In the genomic region with DNA sequence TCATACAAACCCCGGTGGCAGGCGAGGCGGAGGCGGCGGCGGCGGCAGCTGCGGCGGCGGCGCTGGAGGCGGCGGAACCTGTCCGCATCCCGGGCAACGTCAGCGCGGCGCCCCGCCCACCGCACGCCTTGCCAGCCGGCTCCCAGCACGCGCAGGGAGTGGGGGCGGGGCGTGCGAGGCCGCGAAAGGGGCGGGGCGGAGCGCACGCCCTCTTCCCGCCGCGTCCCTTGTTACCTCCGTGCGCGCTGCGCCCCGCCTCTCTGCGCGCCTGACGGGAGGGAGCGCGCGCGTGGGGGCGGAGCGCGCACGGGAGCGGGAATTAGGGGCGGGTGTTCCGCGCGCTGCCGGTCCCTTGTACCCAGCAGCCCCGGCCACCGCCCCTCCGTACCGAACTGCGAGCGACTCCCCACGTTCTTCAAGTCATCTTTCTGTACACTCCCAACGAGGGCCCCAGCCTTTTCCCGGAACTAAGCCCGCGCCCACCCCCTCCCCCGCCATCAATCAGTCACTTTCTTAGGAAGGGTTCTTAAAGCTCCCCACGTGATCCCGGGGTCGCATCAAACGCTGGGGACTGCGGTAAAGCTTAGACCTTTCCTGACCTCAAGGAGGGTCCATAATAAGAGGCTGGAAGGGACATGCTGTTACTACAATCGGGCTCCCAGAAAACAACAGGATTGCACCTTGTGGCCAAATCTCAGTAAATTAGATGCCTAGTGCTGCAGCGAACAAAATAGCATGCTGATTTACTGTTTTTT, we compare ENCODE assay signal across 1 cellular context.
TF ChIP-seq lines count a peak whose summit lies in the region.

A gene with protein sequence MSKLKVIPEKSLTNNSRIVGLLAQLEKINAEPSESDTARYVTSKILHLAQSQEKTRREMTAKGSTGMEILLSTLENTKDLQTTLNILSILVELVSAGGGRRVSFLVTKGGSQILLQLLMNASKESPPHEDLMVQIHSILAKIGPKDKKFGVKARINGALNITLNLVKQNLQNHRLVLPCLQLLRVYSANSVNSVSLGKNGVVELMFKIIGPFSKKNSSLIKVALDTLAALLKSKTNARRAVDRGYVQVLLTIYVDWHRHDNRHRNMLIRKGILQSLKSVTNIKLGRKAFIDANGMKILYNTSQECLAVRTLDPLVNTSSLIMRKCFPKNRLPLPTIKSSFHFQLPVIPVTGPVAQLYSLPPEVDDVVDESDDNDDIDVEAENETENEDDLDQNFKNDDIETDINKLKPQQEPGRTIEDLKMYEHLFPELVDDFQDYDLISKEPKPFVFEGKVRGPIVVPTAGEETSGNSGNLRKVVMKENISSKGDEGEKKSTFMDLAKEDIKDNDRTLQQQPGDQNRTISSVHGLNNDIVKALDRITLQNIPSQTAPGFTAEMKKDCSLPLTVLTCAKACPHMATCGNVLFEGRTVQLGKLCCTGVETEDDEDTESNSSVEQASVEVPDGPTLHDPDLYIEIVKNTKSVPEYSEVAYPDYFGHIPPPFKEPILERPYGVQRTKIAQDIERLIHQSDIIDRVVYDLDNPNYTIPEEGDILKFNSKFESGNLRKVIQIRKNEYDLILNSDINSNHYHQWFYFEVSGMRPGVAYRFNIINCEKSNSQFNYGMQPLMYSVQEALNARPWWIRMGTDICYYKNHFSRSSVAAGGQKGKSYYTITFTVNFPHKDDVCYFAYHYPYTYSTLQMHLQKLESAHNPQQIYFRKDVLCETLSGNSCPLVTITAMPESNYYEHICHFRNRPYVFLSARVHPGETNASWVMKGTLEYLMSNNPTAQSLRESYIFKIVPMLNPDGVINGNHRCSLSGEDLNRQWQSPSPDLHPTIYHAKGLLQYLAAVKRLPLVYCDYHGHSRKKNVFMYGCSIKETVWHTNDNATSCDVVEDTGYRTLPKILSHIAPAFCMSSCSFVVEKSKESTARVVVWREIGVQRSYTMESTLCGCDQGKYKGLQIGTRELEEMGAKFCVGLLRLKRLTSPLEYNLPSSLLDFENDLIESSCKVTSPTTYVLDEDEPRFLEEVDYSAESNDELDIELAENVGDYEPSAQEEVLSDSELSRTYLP (minus strand): TSS at position 80 of the 755 bp plus-strand sequence. CDS start 29,421 bp downstream, outside the sequence.

TF ChIP-seq in HepG2, 621 proteins besides CTCF, POLR2A, EP300 and RAD21 (continued from another document and continues in another):
- TF ChIP-seq, protein P1, sequence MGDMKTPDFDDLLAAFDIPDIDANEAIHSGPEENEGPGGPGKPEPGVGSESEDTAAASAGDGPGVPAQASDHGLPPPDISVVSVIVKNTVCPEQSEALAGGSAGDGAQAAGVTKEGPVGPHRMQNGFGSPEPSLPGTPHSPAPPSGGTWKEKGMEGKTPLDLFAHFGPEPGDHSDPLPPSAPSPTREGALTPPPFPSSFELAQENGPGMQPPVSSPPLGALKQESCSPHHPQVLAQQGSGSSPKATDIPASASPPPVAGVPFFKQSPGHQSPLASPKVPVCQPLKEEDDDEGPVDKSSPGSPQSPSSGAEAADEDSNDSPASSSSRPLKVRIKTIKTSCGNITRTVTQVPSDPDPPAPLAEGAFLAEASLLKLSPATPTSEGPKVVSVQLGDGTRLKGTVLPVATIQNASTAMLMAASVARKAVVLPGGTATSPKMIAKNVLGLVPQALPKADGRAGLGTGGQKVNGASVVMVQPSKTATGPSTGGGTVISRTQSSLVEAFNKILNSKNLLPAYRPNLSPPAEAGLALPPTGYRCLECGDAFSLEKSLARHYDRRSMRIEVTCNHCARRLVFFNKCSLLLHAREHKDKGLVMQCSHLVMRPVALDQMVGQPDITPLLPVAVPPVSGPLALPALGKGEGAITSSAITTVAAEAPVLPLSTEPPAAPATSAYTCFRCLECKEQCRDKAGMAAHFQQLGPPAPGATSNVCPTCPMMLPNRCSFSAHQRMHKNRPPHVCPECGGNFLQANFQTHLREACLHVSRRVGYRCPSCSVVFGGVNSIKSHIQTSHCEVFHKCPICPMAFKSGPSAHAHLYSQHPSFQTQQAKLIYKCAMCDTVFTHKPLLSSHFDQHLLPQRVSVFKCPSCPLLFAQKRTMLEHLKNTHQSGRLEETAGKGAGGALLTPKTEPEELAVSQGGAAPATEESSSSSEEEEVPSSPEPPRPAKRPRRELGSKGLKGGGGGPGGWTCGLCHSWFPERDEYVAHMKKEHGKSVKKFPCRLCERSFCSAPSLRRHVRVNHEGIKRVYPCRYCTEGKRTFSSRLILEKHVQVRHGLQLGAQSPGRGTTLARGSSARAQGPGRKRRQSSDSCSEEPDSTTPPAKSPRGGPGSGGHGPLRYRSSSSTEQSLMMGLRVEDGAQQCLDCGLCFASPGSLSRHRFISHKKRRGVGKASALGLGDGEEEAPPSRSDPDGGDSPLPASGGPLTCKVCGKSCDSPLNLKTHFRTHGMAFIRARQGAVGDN (CRISPR knock-in tag; IDR thresholded peaks at IDR 0.05) = peak; percentile 63
- TF ChIP-seq ZNF556 (CRISPR knock-in tag; IDR thresholded peaks at IDR 0.05; ENCODE audit: borderline replicate concordance) (no peak; the same call in 1 of the 2 replicates), SAP130 (CRISPR knock-in tag; IDR thresholded peaks at IDR 0.05; ENCODE audit: low read depth) (peak; percentile 71; the same call in 1 of the 2 replicates), RFX1 (IDR thresholded peaks at IDR 0.05) (peak; percentile 9; the same call in 1 of the 2 replicates), SIN3A (IDR thresholded peaks at IDR 0.05; ENCODE audit: borderline replicate concordance, low read depth, low read length) (peak; percentile 70; the same call in 1 of the 2 replicates)
- TF ChIP-seq, protein P2, sequence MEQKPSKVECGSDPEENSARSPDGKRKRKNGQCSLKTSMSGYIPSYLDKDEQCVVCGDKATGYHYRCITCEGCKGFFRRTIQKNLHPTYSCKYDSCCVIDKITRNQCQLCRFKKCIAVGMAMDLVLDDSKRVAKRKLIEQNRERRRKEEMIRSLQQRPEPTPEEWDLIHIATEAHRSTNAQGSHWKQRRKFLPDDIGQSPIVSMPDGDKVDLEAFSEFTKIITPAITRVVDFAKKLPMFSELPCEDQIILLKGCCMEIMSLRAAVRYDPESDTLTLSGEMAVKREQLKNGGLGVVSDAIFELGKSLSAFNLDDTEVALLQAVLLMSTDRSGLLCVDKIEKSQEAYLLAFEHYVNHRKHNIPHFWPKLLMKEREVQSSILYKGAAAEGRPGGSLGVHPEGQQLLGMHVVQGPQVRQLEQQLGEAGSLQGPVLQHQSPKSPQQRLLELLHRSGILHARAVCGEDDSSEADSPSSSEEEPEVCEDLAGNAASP (CRISPR knock-in tag; IDR thresholded peaks at IDR 0.05; ENCODE audit: borderline replicate concordance) = no peak; the same call in 1 of the 2 replicates
- TF ChIP-seq, protein P3, sequence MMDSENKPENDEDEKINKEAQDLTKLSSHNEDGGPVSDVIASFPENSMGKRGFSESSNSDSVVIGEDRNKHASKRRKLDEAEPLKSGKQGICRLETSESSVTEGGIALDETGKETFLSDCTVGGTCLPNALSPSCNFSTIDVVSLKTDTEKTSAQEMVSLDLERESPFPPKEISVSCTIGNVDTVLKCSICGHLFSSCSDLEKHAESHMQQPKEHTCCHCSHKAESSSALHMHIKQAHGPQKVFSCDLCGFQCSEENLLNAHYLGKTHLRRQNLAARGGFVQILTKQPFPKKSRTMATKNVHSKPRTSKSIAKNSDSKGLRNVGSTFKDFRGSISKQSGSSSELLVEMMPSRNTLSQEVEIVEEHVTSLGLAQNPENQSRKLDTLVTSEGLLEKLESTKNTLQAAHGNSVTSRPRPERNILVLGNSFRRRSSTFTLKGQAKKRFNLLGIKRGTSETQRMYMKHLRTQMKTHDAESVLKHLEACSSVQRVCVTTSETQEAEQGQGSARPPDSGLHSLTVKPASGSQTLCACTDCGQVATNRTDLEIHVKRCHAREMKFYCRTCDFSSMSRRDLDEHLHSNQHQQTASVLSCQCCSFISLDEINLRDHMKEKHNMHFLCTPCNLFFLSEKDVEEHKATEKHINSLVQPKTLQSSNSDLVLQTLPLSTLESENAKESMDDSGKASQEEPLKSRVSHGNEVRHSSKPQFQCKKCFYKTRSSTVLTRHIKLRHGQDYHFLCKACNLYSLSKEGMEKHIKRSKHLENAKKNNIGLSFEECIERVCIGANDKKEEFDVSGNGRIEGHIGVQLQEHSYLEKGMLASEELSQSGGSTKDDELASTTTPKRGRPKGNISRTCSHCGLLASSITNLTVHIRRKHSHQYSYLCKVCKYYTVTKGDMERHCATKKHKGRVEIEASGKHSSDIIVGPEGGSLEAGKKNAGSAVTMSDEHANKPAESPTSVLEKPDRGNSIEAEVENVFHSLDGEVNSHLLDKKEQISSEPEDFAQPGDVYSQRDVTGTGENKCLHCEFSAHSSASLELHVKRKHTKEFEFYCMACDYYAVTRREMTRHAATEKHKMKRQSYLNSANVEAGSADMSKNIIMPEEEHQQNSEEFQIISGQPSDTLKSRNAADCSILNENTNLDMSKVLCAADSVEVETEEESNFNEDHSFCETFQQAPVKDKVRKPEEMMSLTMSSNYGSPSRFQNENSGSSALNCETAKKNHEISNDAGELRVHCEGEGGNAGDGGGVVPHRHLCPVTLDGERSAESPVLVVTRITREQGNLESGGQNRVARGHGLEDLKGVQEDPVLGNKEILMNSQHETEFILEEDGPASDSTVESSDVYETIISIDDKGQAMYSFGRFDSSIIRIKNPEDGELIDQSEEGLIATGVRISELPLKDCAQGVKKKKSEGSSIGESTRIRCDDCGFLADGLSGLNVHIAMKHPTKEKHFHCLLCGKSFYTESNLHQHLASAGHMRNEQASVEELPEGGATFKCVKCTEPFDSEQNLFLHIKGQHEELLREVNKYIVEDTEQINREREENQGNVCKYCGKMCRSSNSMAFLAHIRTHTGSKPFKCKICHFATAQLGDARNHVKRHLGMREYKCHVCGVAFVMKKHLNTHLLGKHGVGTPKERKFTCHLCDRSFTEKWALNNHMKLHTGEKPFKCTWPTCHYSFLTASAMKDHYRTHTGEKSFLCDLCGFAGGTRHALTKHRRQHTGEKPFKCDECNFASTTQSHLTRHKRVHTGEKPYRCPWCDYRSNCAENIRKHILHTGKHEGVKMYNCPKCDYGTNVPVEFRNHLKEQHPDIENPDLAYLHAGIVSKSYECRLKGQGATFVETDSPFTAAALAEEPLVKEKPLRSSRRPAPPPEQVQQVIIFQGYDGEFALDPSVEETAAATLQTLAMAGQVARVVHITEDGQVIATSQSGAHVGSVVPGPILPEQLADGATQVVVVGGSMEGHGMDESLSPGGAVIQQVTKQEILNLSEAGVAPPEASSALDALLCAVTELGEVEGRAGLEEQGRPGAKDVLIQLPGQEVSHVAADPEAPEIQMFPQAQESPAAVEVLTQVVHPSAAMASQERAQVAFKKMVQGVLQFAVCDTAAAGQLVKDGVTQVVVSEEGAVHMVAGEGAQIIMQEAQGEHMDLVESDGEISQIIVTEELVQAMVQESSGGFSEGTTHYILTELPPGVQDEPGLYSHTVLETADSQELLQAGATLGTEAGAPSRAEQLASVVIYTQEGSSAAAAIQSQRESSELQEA (CRISPR knock-in tag; IDR thresholded peaks at IDR 0.05; ENCODE audit: not compliant biosample characterization) = no peak
- TF ChIP-seq, protein P4, sequence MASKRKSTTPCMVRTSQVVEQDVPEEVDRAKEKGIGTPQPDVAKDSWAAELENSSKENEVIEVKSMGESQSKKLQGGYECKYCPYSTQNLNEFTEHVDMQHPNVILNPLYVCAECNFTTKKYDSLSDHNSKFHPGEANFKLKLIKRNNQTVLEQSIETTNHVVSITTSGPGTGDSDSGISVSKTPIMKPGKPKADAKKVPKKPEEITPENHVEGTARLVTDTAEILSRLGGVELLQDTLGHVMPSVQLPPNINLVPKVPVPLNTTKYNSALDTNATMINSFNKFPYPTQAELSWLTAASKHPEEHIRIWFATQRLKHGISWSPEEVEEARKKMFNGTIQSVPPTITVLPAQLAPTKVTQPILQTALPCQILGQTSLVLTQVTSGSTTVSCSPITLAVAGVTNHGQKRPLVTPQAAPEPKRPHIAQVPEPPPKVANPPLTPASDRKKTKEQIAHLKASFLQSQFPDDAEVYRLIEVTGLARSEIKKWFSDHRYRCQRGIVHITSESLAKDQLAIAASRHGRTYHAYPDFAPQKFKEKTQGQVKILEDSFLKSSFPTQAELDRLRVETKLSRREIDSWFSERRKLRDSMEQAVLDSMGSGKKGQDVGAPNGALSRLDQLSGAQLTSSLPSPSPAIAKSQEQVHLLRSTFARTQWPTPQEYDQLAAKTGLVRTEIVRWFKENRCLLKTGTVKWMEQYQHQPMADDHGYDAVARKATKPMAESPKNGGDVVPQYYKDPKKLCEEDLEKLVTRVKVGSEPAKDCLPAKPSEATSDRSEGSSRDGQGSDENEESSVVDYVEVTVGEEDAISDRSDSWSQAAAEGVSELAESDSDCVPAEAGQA (IDR thresholded peaks at IDR 0.05; ENCODE audit: low read depth) = 0 out of 2 replicates have a peak, but pooled peaks have one; percentile 25
- TF ChIP-seq, protein P4 (CRISPR knock-in tag; IDR thresholded peaks at IDR 0.05; ENCODE audit: borderline replicate concordance) = no peak
- TF ChIP-seq, protein P5, sequence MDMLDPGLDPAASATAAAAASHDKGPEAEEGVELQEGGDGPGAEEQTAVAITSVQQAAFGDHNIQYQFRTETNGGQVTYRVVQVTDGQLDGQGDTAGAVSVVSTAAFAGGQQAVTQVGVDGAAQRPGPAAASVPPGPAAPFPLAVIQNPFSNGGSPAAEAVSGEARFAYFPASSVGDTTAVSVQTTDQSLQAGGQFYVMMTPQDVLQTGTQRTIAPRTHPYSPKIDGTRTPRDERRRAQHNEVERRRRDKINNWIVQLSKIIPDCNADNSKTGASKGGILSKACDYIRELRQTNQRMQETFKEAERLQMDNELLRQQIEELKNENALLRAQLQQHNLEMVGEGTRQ (IDR thresholded peaks at IDR 0.05; ENCODE audit: low read depth, low read length) = peak; percentile 33; the same call in 1 of the 2 replicates
- TF ChIP-seq, protein P5 (CRISPR knock-in tag; IDR thresholded peaks at IDR 0.05; ENCODE audit: borderline replicate concordance) = peak; percentile 47; the same call in 1 of the 2 replicates
